ENCODE assay signal across 25 cellular contexts in genomic region chr7:110017405-110017804, GRCh38.
"Had no signal": no experiment of that assay in that cellular context is flagged by ENCODE, and none has a peak within 500 bp of the region (broad histone marks: within the 10 kb centered on the region; RNA-seq: fewer than 3 reads in every experiment).

No MANE protein-coding gene starts in this region.

- H3K36me3 ChIP-seq: MG63, SJCRH30 had no signal

- H3K27ac ChIP-seq: RWPE1, SJCRH30 had no signal

- H3K9me3 ChIP-seq: MG63, SJCRH30 had no signal

- ATAC-seq: HepG2, Panc1, T-helper 17 cell had no signal

- H3K4me3 ChIP-seq: MG63, SJCRH30 had no signal

- H3K27me3 ChIP-seq: MG63, SJCRH30 had no signal

- DNase-seq: IMR-90, Karpas-422, KG1, MG63, NCI-H1092, NCI-H1105 treated with DMSO at 0.1 percent for 48 hours, NCI-H1417 treated with DMSO at 0.1 percent for 48 hours, NCI-H146, NCI-H1694 treated with DMSO at 0.1 percent for 48 hours, NCI-H1930, NCI-H2081, NCI-H2107, NCI-H2227 treated with DMSO at 0.1 percent for 48 hours, NCI-H446, NCI-H510A, NCI-H524 treated with DMSO at 0.1 percent for 48 hours, NCI-H69, NCI-H774, SHP77, SJCRH30, T-helper 1 cell, T-helper 17 cell had no signal

- H3K4me1 ChIP-seq: SJCRH30 had no signal
